In the genomic region with DNA sequence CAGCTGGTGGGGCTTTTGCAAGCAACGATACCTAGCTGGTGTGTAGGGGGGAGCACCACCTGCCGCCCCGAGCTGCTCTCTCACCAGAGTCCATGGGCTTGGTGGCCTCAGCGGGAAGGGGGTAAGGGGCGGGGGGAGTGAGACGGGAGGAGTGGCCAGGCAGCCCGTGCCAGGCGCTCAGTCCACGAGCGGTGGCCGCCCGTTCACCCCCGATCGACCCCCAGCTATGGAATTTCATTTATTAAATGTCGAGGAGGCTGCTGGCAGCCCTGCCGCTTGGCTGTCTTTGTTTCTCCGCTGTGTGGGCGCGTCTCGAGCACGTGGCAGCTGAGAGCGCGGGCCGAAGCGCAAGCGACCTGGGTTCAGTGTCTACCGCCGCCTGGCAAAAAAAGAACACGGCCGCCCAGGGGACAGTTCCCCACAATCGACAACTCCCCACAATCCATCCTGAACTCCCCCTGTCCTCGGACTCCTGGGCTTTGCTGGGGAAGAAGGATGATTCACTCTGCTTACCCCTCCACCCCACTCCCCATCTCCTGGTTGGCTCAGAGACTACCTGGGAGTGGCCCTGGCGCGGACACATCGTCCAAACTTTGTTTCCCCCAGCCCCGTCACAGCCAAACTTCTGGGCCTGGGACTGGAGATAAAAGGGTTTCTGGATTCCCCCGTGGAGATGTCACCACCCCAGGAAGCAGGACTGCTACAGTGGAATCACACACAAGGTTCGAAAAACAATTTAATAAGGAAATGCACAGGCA, we compare ENCODE assay signal across 1 cellular context.
TF ChIP-seq lines count a peak whose summit lies in the region.

No MANE protein-coding gene starts in this region.

TF ChIP-seq in HepG2, 621 proteins besides CTCF, POLR2A, EP300 and RAD21 (continued from another document):
- TF ChIP-seq ZFP1 (CRISPR knock-in tag; IDR thresholded peaks at IDR 0.05) (no peak), ZFAT (CRISPR knock-in tag; conservative IDR thresholded peaks at IDR 0.05) (no peak), ATF7-NPFF (CRISPR knock-in tag; IDR thresholded peaks at IDR 0.05; ENCODE audit: low read depth) (0 out of 2 replicates have a peak, but pooled peaks have one; percentile 47), PRMT3 (CRISPR knock-in tag; IDR thresholded peaks at IDR 0.05; ENCODE audit: borderline replicate concordance, low read depth) (no peak), IRX3 (CRISPR knock-in tag; IDR thresholded peaks at IDR 0.05; ENCODE audit: borderline replicate concordance, low read depth) (peak; percentile 71; the same call in 1 of the 2 replicates), GFI1 (CRISPR knock-in tag; IDR thresholded peaks at IDR 0.05; ENCODE audit: borderline replicate concordance) (peak; percentile 2; the same call in 1 of the 2 replicates), PHF20 (CRISPR knock-in tag; IDR thresholded peaks at IDR 0.05) (no peak; the same call in 1 of the 2 replicates), ZNF30 (CRISPR knock-in tag; IDR thresholded peaks at IDR 0.05) (peak; percentile 52; the same call in 1 of the 2 replicates), ZNF20 (CRISPR knock-in tag; IDR thresholded peaks at IDR 0.05) (0 out of 2 replicates have a peak, but pooled peaks have one; percentile 46), ZSCAN30 (CRISPR knock-in tag; IDR thresholded peaks at IDR 0.05) (no peak), KDM5B (CRISPR knock-in tag; IDR thresholded peaks at IDR 0.05; ENCODE audit: borderline replicate concordance) (peak; percentile 27; the same call in 1 of the 2 replicates), NONO (IDR thresholded peaks at IDR 0.05) (no peak), NONO (CRISPR knock-in tag; conservative IDR thresholded peaks at IDR 0.05) (peak; percentile 20; the same call in 1 of the 2 replicates), ZNF891 (CRISPR knock-in tag; IDR thresholded peaks at IDR 0.05) (no peak; the same call in 1 of the 2 replicates), FOXO1 (CRISPR knock-in tag; IDR thresholded peaks at IDR 0.05) (peak; percentile 33; the same call in 1 of the 2 replicates), MAF1 (CRISPR knock-in tag; IDR thresholded peaks at IDR 0.05; ENCODE audit: borderline replicate concordance) (0 out of 2 replicates have a peak, but pooled peaks have one; percentile 53), KAT8 (CRISPR knock-in tag; IDR thresholded peaks at IDR 0.05) (peak; percentile 55; the same call in 1 of the 2 replicates), FOSL1 (CRISPR knock-in tag; IDR thresholded peaks at IDR 0.05; ENCODE audit: borderline replicate concordance) (no peak), ZNF460 (CRISPR knock-in tag; IDR thresholded peaks at IDR 0.05; ENCODE audit: borderline replicate concordance) (no peak), MXD4 (CRISPR knock-in tag; IDR thresholded peaks at IDR 0.05) (peak; percentile 54; the same call in 1 of the 2 replicates), RXRB (CRISPR knock-in tag; IDR thresholded peaks at IDR 0.05; ENCODE audit: borderline replicate concordance) (0 out of 2 replicates have a peak, but pooled peaks have one; percentile 27), POLR2AphosphoS5 (IDR thresholded peaks at IDR 0.05; ENCODE audit: low read depth, low read length) (0 out of 2 replicates have a peak, but pooled peaks have one; percentile 17), NR2C2 (CRISPR knock-in tag; IDR thresholded peaks at IDR 0.05; ENCODE audit: borderline replicate concordance) (0 out of 2 replicates have a peak, but pooled peaks have one; percentile 17), RFXAP (CRISPR knock-in tag; IDR thresholded peaks at IDR 0.05; ENCODE audit: borderline replicate concordance) (0 out of 2 replicates have a peak, but pooled peaks have one; percentile 41), ZNF263 (CRISPR knock-in tag; IDR thresholded peaks at IDR 0.05) (peak; percentile 88), SMAD3 (CRISPR knock-in tag; IDR thresholded peaks at IDR 0.05) (0 out of 2 replicates have a peak, but pooled peaks have one; percentile 15), ZNF264 (CRISPR knock-in tag; IDR thresholded peaks at IDR 0.05) (peak; percentile 12; the same call in 1 of the 2 replicates)
- TF ChIP-seq, protein P1, sequence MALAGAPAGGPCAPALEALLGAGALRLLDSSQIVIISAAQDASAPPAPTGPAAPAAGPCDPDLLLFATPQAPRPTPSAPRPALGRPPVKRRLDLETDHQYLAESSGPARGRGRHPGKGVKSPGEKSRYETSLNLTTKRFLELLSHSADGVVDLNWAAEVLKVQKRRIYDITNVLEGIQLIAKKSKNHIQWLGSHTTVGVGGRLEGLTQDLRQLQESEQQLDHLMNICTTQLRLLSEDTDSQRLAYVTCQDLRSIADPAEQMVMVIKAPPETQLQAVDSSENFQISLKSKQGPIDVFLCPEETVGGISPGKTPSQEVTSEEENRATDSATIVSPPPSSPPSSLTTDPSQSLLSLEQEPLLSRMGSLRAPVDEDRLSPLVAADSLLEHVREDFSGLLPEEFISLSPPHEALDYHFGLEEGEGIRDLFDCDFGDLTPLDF (CRISPR knock-in tag; IDR thresholded peaks at IDR 0.05): peak; percentile 16; the same call in 1 of the 2 replicates
- TF ChIP-seq, protein P2, sequence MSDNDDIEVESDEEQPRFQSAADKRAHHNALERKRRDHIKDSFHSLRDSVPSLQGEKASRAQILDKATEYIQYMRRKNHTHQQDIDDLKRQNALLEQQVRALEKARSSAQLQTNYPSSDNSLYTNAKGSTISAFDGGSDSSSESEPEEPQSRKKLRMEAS (IDR thresholded peaks at IDR 0.05): peak; percentile 91
- TF ChIP-seq, protein P3, sequence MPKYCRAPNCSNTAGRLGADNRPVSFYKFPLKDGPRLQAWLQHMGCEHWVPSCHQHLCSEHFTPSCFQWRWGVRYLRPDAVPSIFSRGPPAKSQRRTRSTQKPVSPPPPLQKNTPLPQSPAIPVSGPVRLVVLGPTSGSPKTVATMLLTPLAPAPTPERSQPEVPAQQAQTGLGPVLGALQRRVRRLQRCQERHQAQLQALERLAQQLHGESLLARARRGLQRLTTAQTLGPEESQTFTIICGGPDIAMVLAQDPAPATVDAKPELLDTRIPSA (CRISPR knock-in tag; IDR thresholded peaks at IDR 0.05; ENCODE audit: borderline replicate concordance): peak; percentile 55; the same call in 1 of the 2 replicates
- TF ChIP-seq, protein P4, sequence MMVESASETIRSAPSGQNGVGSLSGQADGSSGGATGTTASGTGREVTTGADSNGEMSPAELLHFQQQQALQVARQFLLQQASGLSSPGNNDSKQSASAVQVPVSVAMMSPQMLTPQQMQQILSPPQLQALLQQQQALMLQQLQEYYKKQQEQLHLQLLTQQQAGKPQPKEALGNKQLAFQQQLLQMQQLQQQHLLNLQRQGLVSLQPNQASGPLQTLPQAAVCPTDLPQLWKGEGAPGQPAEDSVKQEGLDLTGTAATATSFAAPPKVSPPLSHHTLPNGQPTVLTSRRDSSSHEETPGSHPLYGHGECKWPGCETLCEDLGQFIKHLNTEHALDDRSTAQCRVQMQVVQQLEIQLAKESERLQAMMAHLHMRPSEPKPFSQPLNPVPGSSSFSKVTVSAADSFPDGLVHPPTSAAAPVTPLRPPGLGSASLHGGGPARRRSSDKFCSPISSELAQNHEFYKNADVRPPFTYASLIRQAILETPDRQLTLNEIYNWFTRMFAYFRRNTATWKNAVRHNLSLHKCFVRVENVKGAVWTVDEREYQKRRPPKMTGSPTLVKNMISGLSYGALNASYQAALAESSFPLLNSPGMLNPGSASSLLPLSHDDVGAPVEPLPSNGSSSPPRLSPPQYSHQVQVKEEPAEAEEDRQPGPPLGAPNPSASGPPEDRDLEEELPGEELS (CRISPR knock-in tag; IDR thresholded peaks at IDR 0.05): peak; percentile 27
- TF ChIP-seq, protein P5, sequence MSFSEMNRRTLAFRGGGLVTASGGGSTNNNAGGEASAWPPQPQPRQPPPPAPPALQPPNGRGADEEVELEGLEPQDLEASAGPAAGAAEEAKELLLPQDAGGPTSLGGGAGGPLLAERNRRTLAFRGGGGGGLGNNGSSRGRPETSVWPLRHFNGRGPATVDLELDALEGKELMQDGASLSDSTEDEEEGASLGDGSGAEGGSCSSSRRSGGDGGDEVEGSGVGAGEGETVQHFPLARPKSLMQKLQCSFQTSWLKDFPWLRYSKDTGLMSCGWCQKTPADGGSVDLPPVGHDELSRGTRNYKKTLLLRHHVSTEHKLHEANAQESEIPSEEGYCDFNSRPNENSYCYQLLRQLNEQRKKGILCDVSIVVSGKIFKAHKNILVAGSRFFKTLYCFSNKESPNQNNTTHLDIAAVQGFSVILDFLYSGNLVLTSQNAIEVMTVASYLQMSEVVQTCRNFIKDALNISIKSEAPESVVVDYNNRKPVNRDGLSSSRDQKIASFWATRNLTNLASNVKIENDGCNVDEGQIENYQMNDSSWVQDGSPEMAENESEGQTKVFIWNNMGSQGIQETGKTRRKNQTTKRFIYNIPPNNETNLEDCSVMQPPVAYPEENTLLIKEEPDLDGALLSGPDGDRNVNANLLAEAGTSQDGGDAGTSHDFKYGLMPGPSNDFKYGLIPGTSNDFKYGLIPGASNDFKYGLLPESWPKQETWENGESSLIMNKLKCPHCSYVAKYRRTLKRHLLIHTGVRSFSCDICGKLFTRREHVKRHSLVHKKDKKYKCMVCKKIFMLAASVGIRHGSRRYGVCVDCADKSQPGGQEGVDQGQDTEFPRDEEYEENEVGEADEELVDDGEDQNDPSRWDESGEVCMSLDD (CRISPR knock-in tag; IDR thresholded peaks at IDR 0.05; ENCODE audit: borderline replicate concordance): 0 out of 2 replicates have a peak, but pooled peaks have one; percentile 50
- TF ChIP-seq, protein P6, sequence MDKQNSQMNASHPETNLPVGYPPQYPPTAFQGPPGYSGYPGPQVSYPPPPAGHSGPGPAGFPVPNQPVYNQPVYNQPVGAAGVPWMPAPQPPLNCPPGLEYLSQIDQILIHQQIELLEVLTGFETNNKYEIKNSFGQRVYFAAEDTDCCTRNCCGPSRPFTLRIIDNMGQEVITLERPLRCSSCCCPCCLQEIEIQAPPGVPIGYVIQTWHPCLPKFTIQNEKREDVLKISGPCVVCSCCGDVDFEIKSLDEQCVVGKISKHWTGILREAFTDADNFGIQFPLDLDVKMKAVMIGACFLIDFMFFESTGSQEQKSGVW (CRISPR knock-in tag; IDR thresholded peaks at IDR 0.05; ENCODE audit: borderline replicate concordance): no peak
- TF ChIP-seq, protein P7, sequence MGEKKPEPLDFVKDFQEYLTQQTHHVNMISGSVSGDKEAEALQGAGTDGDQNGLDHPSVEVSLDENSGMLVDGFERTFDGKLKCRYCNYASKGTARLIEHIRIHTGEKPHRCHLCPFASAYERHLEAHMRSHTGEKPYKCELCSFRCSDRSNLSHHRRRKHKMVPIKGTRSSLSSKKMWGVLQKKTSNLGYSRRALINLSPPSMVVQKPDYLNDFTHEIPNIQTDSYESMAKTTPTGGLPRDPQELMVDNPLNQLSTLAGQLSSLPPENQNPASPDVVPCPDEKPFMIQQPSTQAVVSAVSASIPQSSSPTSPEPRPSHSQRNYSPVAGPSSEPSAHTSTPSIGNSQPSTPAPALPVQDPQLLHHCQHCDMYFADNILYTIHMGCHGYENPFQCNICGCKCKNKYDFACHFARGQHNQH (CRISPR knock-in tag; IDR thresholded peaks at IDR 0.05): peak; percentile 36; the same call in 1 of the 2 replicates
- TF ChIP-seq, protein P8, sequence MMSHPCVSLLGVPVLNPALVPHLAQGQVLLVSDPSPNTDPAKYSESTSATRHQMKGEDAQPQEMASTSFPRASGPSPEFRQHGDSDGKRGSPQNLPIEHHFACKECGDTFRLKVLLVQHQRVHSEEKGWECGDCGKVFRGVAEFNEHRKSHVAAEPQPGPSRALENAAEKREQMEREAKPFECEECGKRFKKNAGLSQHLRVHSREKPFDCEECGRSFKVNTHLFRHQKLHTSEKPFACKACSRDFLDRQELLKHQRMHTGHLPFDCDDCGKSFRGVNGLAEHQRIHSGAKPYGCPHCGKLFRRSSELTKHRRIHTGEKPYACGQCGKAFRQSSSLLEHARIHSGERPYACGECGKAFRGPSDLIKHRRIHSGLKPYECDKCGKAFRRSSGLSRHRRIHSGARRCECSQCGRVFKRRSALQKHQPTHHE (CRISPR knock-in tag; IDR thresholded peaks at IDR 0.05; ENCODE audit: borderline replicate concordance): 0 out of 2 replicates have a peak, but pooled peaks have one; percentile 15
